14 cellular contexts compared by ENCODE assay signal in the genomic region with DNA sequence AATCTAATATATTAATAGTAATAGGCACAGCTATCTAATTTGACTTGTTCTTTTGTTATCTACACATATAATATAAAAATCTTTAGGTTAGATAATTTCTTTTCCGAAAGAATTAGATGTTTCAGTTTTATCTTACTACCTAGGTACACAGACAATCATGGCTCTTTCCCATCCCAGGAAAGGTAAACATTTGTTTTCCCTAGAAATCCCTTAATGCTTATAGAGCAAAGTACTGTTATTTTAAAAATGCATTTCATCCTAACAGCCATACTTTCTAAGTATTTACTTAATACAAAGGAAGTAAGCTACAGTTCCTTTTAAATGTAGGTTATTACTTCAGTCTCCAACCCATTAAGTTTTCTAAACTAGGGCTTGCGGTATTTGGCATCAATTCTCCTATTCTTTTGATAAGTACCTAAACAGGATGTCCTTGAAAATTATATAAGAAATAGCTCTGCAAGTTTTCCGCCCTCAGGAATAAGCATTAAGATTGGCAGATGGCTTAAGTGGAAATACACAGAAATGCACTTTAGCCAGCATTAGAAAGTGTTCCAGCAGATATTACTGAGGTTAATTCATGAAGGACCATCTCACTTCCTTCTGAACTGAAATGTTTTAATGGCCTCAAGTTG.
DNase-seq lines count a peak whose midpoint lies in the region; ATAC-seq and TF ChIP-seq lines count a peak whose summit lies in the region.
"Had no signal": no experiment of that assay in that cellular context is flagged by ENCODE, and none has a peak within 500 bp of the region (broad histone marks: within the 10 kb centered on the region; RNA-seq: fewer than 3 reads in every experiment).

No MANE protein-coding gene starts in this region.

- H3K9me3 ChIP-seq in A673 (ENCODE audit: low read depth, low read length, poor library complexity, severe bottlenecking) = no peaks in the 10 kb centered on the region
- no peaks in the 10 kb centered on the region for H3K9me3 ChIP-seq in upper lobe of right lung
- H3K9me3 ChIP-seq: A549, BLaER1 had no signal

- intact Hi-C loops in A673 (cut with micrococcal nuclease; ENCODE audit: unreplicated experiment) = no loop called here
- intact Hi-C loops in upper lobe of right lung (cut with DNase I) = no loop called here

- in situ Hi-C loops in G401 (cut with HindIII; ENCODE audit: low sequenced_read_pairs) = no loop called here

- no peak overlapping the region for H3K27ac ChIP-seq in A673 (ENCODE audit: low read depth, low read length, poor library complexity, severe bottlenecking)
- no peak overlapping the region for H3K27ac ChIP-seq in upper lobe of right lung
- H3K27ac ChIP-seq: A549, BLaER1, GM23248 had no signal

- peak; percentile 48 for ATAC-seq in SK-N-SH treated with all-trans-retinoic acid at 6 μM for 48 hours
- no peak for ATAC-seq in upper lobe of right lung
- ATAC-seq in GM21390 (IDR thresholded peaks at IDR 0.05; ENCODE audit: unreplicated experiment) = no peak
- ATAC-seq: A549 had no signal

- H3K4me1 ChIP-seq in A673 (ENCODE audit: insufficient read depth, low read length, poor library complexity, severe bottlenecking) = no peaks in the 10 kb centered on the region
- no peaks in the 10 kb centered on the region for H3K4me1 ChIP-seq in upper lobe of right lung
- H3K4me1 ChIP-seq: A549, BLaER1 had no signal

- H3K36me3 ChIP-seq in A673 (ENCODE audit: insufficient read depth, low read length, poor library complexity, severe bottlenecking) = no peaks in the 10 kb centered on the region
- no peaks in the 10 kb centered on the region for H3K36me3 ChIP-seq in upper lobe of right lung
- H3K36me3 ChIP-seq: BLaER1 had no signal

- H3K27me3 ChIP-seq in A673 (replicated peaks; ENCODE audit: insufficient read depth, low read depth, low read length, poor library complexity) (no peaks in the 10 kb centered on the region), upper lobe of right lung (no peaks in the 10 kb centered on the region)
- H3K27me3 ChIP-seq: BLaER1 had no signal

- TF ChIP-seq CTCF in A673 (conservative IDR thresholded peaks at IDR 0.05; ENCODE audit: low read depth, low read length) (no peak), fibroblast of pulmonary artery (IDR thresholded peaks at IDR 0.05; ENCODE audit: low read length, missing control alignments) (no peak), upper lobe of right lung (IDR thresholded peaks at IDR 0.05) (no peak)

- POLR2A ChIA-PET in A673 (lab: Charles Lee; ENCODE audit: low non-redundant PET) = no interaction called here

- BruUV-seq in A673 (replicated peaks; lab: Mats Ljungman, UMichigan) = no TSS peak

- CTCF ChIA-PET in A673 (lab: Charles Lee) = interaction anchor here (0.5 kb wide), 1 partner anchor 109 kb away, joined by 5 read pairs; no protein-coding TSS in a partner anchor

- peak; percentile 26 for DNase-seq in A673 (ENCODE audit: low spot score)
- peak; percentile 47 for DNase-seq in G401 (ENCODE audit: low spot score)
- peak; percentile 44 for DNase-seq in fibroblast of pulmonary artery (ENCODE audit: low read depth)
- no peak for DNase-seq in upper lobe of right lung
- no peak for DNase-seq in AML-193 (lab: John Stamatoyannopoulos, UW)
- DNase-seq: CD8-positive, alpha-beta memory T cell; DMS53; GM23248; H7; IMR-90 had no signal

- H3K4me3 ChIP-seq in A673 (ENCODE audit: low read depth, low read length, poor library complexity, severe bottlenecking) (no peak overlapping the region), fibroblast of pulmonary artery (replicated peaks; ENCODE audit: low read depth, low read length) (no peak overlapping the region), upper lobe of right lung (no peak overlapping the region)
- H3K4me3 ChIP-seq: A549, BLaER1, GM23248 had no signal

TF ChIP-seq in SK-N-SH treated with all-trans-retinoic acid at 6 μM for 48 hours, 23 proteins besides CTCF, POLR2A, EP300 and RAD21:
- TF ChIP-seq ZNF70 (CRISPR knock-in tag; IDR thresholded peaks at IDR 0.05) (no peak), ISL1 (CRISPR knock-in tag; IDR thresholded peaks at IDR 0.05) (peak; percentile 82)
TF ChIP-seq in SK-N-SH treated with all-trans-retinoic acid at 6 μM for 48 hours: peak in this region for 1.

Comparison
In these comparisons a context has a peak if more than half of its experiments do, and no peak if none do; other contexts are left out.
1. DNase-seq: peak in A673 (single experiment), G401 (single experiment) and fibroblast of pulmonary artery (single experiment); none in upper lobe of right lung (single experiment) and AML-193 (0 of 2).